ENCODE assay signal across 24 cellular contexts in the genomic region with DNA sequence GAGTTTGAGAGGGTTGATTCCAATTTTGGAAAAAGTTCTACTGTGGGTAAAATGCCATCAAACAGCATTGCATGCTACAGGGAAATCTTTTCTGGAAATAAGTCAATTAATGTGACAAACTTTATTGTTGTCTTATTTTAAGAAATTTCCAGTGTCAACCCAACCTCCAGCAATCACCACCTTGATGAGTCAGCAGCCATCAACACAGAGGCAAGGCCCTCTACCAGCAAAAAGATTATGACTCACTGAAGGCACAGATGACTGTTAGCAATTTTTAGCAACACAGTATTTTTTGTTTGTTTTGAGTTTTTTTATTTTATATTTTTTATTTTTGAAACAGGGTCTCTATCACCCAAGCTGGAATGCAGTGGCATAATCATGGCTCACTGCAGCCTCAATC.
A peak's percentile ranks its signal among the peaks of the same experiment; 100 is the strongest.
DNase-seq lines count a peak whose midpoint lies in the region; ATAC-seq and TF ChIP-seq lines count a peak whose summit lies in the region.
"Had no signal": no experiment of that assay in that cellular context is flagged by ENCODE, and none has a peak within 500 bp of the region (broad histone marks: within the 10 kb centered on the region; RNA-seq: fewer than 3 reads in every experiment).

No MANE protein-coding gene starts in this region.

- no peaks in the 10 kb centered on the region for H3K4me1 ChIP-seq in foreskin keratinocyte

- H3K27me3 ChIP-seq in foreskin keratinocyte: peaks cover 9% of the 10 kb centered on the region

- no peak overlapping the region for H3K27ac Mint-ChIP-seq in activated CD4-positive, alpha-beta memory T cell treated with anti-CD3 and anti-CD28 coated beads for 36 hours
- no peak overlapping the region for H3K27ac Mint-ChIP-seq in activated CD4-positive, alpha-beta memory T cell treated with anti-CD3 and anti-CD28 coated beads, Interleukin-2, amount 10 ng/mL, durations not matched to agents 7 days and 5 days
- H3K27ac Mint-ChIP-seq: naive B cell, T-cell, type B pancreatic cell had no signal

- H3K27me3 Mint-ChIP-seq in activated CD4-positive, alpha-beta memory T cell treated with anti-CD3 and anti-CD28 coated beads for 36 hours: peaks cover 3% of the 10 kb centered on the region
- no peaks in the 10 kb centered on the region for H3K27me3 Mint-ChIP-seq in activated CD4-positive, alpha-beta memory T cell treated with anti-CD3 and anti-CD28 coated beads, Interleukin-2, amount 10 ng/mL, durations not matched to agents 7 days and 5 days
- H3K27me3 Mint-ChIP-seq: naive B cell, type B pancreatic cell had no signal

- H3K27ac ChIP-seq in foreskin keratinocyte: no peak overlapping the region
- H3K27ac ChIP-seq: KMS-11 had no signal

- POLR2A ChIA-PET in activated CD4-positive, alpha-beta memory T cell treated with anti-CD3 and anti-CD28 coated beads for 36 hours (lab: Charles Lee): no interaction called here
- POLR2A ChIA-PET in activated CD4-positive, alpha-beta memory T cell treated with anti-CD3 and anti-CD28 coated beads, Interleukin-2, amount 10 ng/mL, durations not matched to agents 7 days and 5 days (lab: Charles Lee): no interaction called here

- intact Hi-C loops in activated CD4-positive, alpha-beta memory T cell treated with anti-CD3 and anti-CD28 coated beads for 36 hours (cut with micrococcal nuclease): no loop called here
- intact Hi-C loops in posterior cingulate gyrus (cut with DNase I): no loop called here

- no peaks in the 10 kb centered on the region for H3K36me3 Mint-ChIP-seq in activated CD4-positive, alpha-beta memory T cell treated with anti-CD3 and anti-CD28 coated beads for 36 hours
- H3K36me3 Mint-ChIP-seq in activated CD4-positive, alpha-beta memory T cell treated with anti-CD3 and anti-CD28 coated beads, Interleukin-2, amount 10 ng/mL, durations not matched to agents 7 days and 5 days (ENCODE audit: low read depth): no peaks in the 10 kb centered on the region
- H3K36me3 Mint-ChIP-seq: T-cell, type B pancreatic cell had no signal

- ATAC-seq in foreskin keratinocyte (peak; percentile 63), GM21737 (IDR thresholded peaks at IDR 0.05; ENCODE audit: unreplicated experiment) (no peak), HG03139 (IDR thresholded peaks at IDR 0.05; ENCODE audit: unreplicated experiment) (no peak)
- ATAC-seq: T-cell had no signal

- TF ChIP-seq CTCF in foreskin keratinocyte (conservative IDR thresholded peaks at IDR 0.05): no peak

- peak; percentile 20 for DNase-seq in activated CD4-positive, alpha-beta memory T cell treated with anti-CD3 and anti-CD28 coated beads for 36 hours
- no peak for DNase-seq in activated CD4-positive, alpha-beta memory T cell treated with anti-CD3 and anti-CD28 coated beads, Interleukin-2, amount 10 ng/mL, durations not matched to agents 7 days and 5 days
- DNase-seq in ELR (ENCODE audit: low read depth) (peak; percentile 33), RPMI7951 (ENCODE audit: low read depth) (peak; percentile 49), foreskin keratinocyte (peak in 1 of 2 donors; percentile 42), posterior cingulate gyrus (no peak)
- DNase-seq: activated CD4-positive, alpha-beta T cell treated with anti-CD3 and anti-CD28 coated beads for 4 hours; activated CD8-positive, alpha-beta memory T cell treated with anti-CD3 and anti-CD28 coated beads, Interleukin-2, amount 50 U/mL, for 48 hours; activated effector memory CD4-positive, alpha-beta T cell treated with anti-CD3 and anti-CD28 coated beads, Interleukin-2, amount 50 U/mL, for 16 hours; amniotic stem cell; dermis blood vessel endothelial cell; GDM1; mesendoderm; naive B cell; NCI-H1092; NCI-H1930; NCI-H748 treated with DMSO at 0.1 percent for 48 hours; retina; SIG-M5; T-cell had no signal

- no peak overlapping the region for H3K4me3 Mint-ChIP-seq in activated CD4-positive, alpha-beta memory T cell treated with anti-CD3 and anti-CD28 coated beads for 36 hours
- H3K4me3 Mint-ChIP-seq in activated CD4-positive, alpha-beta memory T cell treated with anti-CD3 and anti-CD28 coated beads, Interleukin-2, amount 10 ng/mL, durations not matched to agents 7 days and 5 days: no peak overlapping the region
- H3K4me3 Mint-ChIP-seq: naive B cell, T-cell, type B pancreatic cell had no signal

- H3K9me3 Mint-ChIP-seq in activated CD4-positive, alpha-beta memory T cell treated with anti-CD3 and anti-CD28 coated beads for 36 hours: peaks cover 24% of the 10 kb centered on the region
- H3K9me3 Mint-ChIP-seq in activated CD4-positive, alpha-beta memory T cell treated with anti-CD3 and anti-CD28 coated beads, Interleukin-2, amount 10 ng/mL, durations not matched to agents 7 days and 5 days: no peaks in the 10 kb centered on the region

- CTCF ChIA-PET in activated CD4-positive, alpha-beta memory T cell treated with anti-CD3 and anti-CD28 coated beads for 36 hours (lab: Charles Lee): no interaction called here
- CTCF ChIA-PET in activated CD4-positive, alpha-beta memory T cell treated with anti-CD3 and anti-CD28 coated beads, Interleukin-2, amount 10 ng/mL, durations not matched to agents 7 days and 5 days (lab: Charles Lee): no interaction called here

- H3K4me1 Mint-ChIP-seq in activated CD4-positive, alpha-beta memory T cell treated with anti-CD3 and anti-CD28 coated beads for 36 hours (ENCODE audit: low read depth): no peaks in the 10 kb centered on the region
- H3K4me1 Mint-ChIP-seq in activated CD4-positive, alpha-beta memory T cell treated with anti-CD3 and anti-CD28 coated beads, Interleukin-2, amount 10 ng/mL, durations not matched to agents 7 days and 5 days: no peaks in the 10 kb centered on the region
- H3K4me1 Mint-ChIP-seq: naive B cell, T-cell had no signal

Comparison
In these comparisons a context has a peak if more than half of its experiments do, and no peak if none do; other contexts are left out.
1. DNase-seq: peak in activated CD4-positive, alpha-beta memory T cell treated with anti-CD3 and anti-CD28 coated beads for 36 hours (single experiment), ELR (single experiment) and RPMI7951 (single experiment); none in activated CD4-positive, alpha-beta memory T cell treated with anti-CD3 and anti-CD28 coated beads, Interleukin-2, amount 10 ng/mL, durations not matched to agents 7 days and 5 days (single experiment) and posterior cingulate gyrus (0 of 10).